ENCODE assay signal across 1 cellular context in genomic region chr12:132506730-132507538, GRCh38.
TF ChIP-seq lines count a peak whose summit lies in the region.

No MANE protein-coding gene starts in this region.

TF ChIP-seq in H1, 55 proteins besides CTCF, POLR2A, EP300 and RAD21 (continued from another document):
- TF ChIP-seq RBBP5 (IDR thresholded peaks at IDR 0.05; ENCODE audit: borderline replicate concordance, low read depth, low read length) (no peak), CBX5 (IDR thresholded peaks at IDR 0.05; ENCODE audit: low read depth, low read length) (no peak)
